In genomic region chr12:113292091-113292490, GRCh38 we compare ENCODE assay signal across 22 cellular contexts. TPM values are rescaled to one million over a fixed set of nuclear protein-coding genes. Genes with fewer than 3 reads are reported as not detected.
A peak's percentile ranks its signal among the peaks of the same experiment; 100 is the strongest.
DNase-seq lines count a peak whose midpoint lies in the region; ATAC-seq, FAIRE-seq and TF ChIP-seq lines count a peak whose summit lies in the region.
"Had no signal": no experiment of that assay in that cellular context is flagged by ENCODE, and none has a peak within 500 bp of the region (broad histone marks: within the 10 kb centered on the region; RNA-seq: fewer than 3 reads in every experiment).

No MANE protein-coding gene starts in this region.

- H3K27me3 ChIP-seq in bronchial epithelial cell (ENCODE audit: control insufficient read depth, insufficient read depth, low read length) = no peaks in the 10 kb centered on the region
- H3K27me3 ChIP-seq in naive thymus-derived CD4-positive, alpha-beta T cell (ENCODE audit: control insufficient read depth in 2 of 2, insufficient read depth in 2 of 2, low read length in 2 of 2) = no peaks in the 10 kb centered on the region

- CTCF ChIA-PET in naive thymus-derived CD4-positive, alpha-beta T cell (lab: Charles Lee) = no interaction called here

- no peaks in the 10 kb centered on the region for H3K4me1 Mint-ChIP-seq in naive thymus-derived CD4-positive, alpha-beta T cell
- H3K4me1 Mint-ChIP-seq: brain; CD8-positive, alpha-beta memory T cell; memory B cell had no signal

- no peaks in the 10 kb centered on the region for H3K4me1 ChIP-seq in naive thymus-derived CD4-positive, alpha-beta T cell (ENCODE audit: control insufficient read depth in 2 of 2, insufficient read depth in 2 of 2, low read length in 2 of 2)

- intact Hi-C loops in naive thymus-derived CD4-positive, alpha-beta T cell (cut with micrococcal nuclease) = no loop called here
- intact Hi-C loops in left colon (cut with DNase I, micrococcal nuclease) = no loop called here

- H3K27ac ChIP-seq in naive thymus-derived CD4-positive, alpha-beta T cell (ENCODE audit: low read depth, low read length) = no peak overlapping the region
- H3K27ac ChIP-seq: SK-N-MC had no signal

- H3K36me3 ChIP-seq in bronchial epithelial cell (ENCODE audit: control insufficient read depth, insufficient read depth, low read length) = peaks cover 31% of the 10 kb centered on the region
- peaks cover 0 to 98% (median 25%) of the 10 kb centered on the region in 3 experiments for H3K36me3 ChIP-seq in naive thymus-derived CD4-positive, alpha-beta T cell (ENCODE audit: control insufficient read depth in 2 of 3, insufficient read depth in 3 of 3, low read length in 3 of 3)

- H3K4me3 Mint-ChIP-seq in naive thymus-derived CD4-positive, alpha-beta T cell = no peak overlapping the region
- H3K4me3 Mint-ChIP-seq: activated CD4-positive, alpha-beta memory T cell treated with anti-CD3 and anti-CD28 coated beads for 36 hours; brain; CD8-positive, alpha-beta memory T cell; H9; memory B cell; nephron progenitor cell had no signal

- POLR2A ChIA-PET in naive thymus-derived CD4-positive, alpha-beta T cell (lab: Charles Lee) = no interaction called here

- TF ChIP-seq CTCF in AG09309 (IDR thresholded peaks at IDR 0.05; ENCODE audit: control insufficient read depth, insufficient read depth, low read depth, low read length, missing control alignments) (no peak), bronchial epithelial cell (IDR thresholded peaks at IDR 0.05; ENCODE audit: insufficient read depth, low read length, severe bottlenecking) (no peak)

- H3K9me3 Mint-ChIP-seq in naive thymus-derived CD4-positive, alpha-beta T cell = no peaks in the 10 kb centered on the region
- H3K9me3 Mint-ChIP-seq: activated CD4-positive, alpha-beta memory T cell treated with anti-CD3 and anti-CD28 coated beads for 36 hours; activated T-helper 2 cell treated with anti-CD3 and anti-CD28 coated beads, Interferon-gamma antibody, Interleukin-2, Interleukin-4, amounts not matched to agents 10 μg/mL and 5 μg/mL and 100 μg/mL, durations not matched to agents 14 hours and 24 hours and 36 hours; brain; CD8-positive, alpha-beta memory T cell; H9; memory B cell; nephron progenitor cell had no signal

- H3K27ac Mint-ChIP-seq in naive thymus-derived CD4-positive, alpha-beta T cell = peak overlapping the region in 8 of 9 donors; percentile 14 to 72 (median 50)
- H3K27ac Mint-ChIP-seq: activated CD4-positive, alpha-beta memory T cell treated with anti-CD3 and anti-CD28 coated beads for 36 hours; activated T-helper 2 cell treated with anti-CD3 and anti-CD28 coated beads, Interferon-gamma antibody, Interleukin-2, Interleukin-4, amounts not matched to agents 10 μg/mL and 5 μg/mL and 100 μg/mL, durations not matched to agents 14 hours and 24 hours and 36 hours; memory B cell had no signal

- no peaks in the 10 kb centered on the region for H3K9me3 ChIP-seq in naive thymus-derived CD4-positive, alpha-beta T cell (ENCODE audit: control insufficient read depth in 2 of 3, low read length in 3 of 3)

- DNase-seq in AG09309 (ENCODE audit: low read depth) (peak; percentile 38), ELR (ENCODE audit: low read depth) (peak; percentile 51), bronchial epithelial cell (ENCODE audit: low read depth) (peak; percentile 24), Kasumi-1 (lab: John Stamatoyannopoulos, UW) (no peak), left colon (no peak)
- DNase-seq in naive thymus-derived CD4-positive, alpha-beta T cell = no peak
- DNase-seq in effector CD4-positive, alpha-beta T cell = no peak
- DNase-seq: activated CD4-positive, alpha-beta memory T cell treated with anti-CD3 and anti-CD28 coated beads for 36 hours; CD8-positive, alpha-beta memory T cell; effector CD8-positive, alpha-beta T cell; H9; NCI-H2081 treated with DMSO at 0.1 percent for 48 hours; NCI-H526; nephron progenitor cell; OCI-M1; retina had no signal

- H3K36me3 Mint-ChIP-seq in naive thymus-derived CD4-positive, alpha-beta T cell = peaks cover 0 to 46% (median 6%) of the 10 kb centered on the region in 5 donors

- FAIRE-seq in bronchial epithelial cell (lab: Jason Lieb, UNC) = no peak
- FAIRE-seq: GM12892, islet of Langerhans had no signal

- H3K4me3 ChIP-seq in AG09309 (ENCODE audit: control insufficient read depth, low read depth, low read length) (no peak overlapping the region), bronchial epithelial cell (ENCODE audit: low read depth, low read length) (no peak overlapping the region)
- no peak overlapping the region for H3K4me3 ChIP-seq in naive thymus-derived CD4-positive, alpha-beta T cell (ENCODE audit: low read length)
- H3K4me3 ChIP-seq: SK-N-MC had no signal

- no peaks in the 10 kb centered on the region for H3K27me3 Mint-ChIP-seq in naive thymus-derived CD4-positive, alpha-beta T cell
- H3K27me3 Mint-ChIP-seq: activated CD4-positive, alpha-beta memory T cell treated with anti-CD3 and anti-CD28 coated beads for 36 hours; brain; CD8-positive, alpha-beta memory T cell; memory B cell had no signal

- no peak for ATAC-seq in naive thymus-derived CD4-positive, alpha-beta T cell
- no peak for ATAC-seq in left colon

RNA-seq across cellular contexts. Expression of gene SLC8B1, which starts 42.8 kb away (rescaled TPM):
- total RNA-seq in bronchial epithelial cell (9.0 and 12.9 TPM in 2 replicates), left colon (10 to 100 TPM; 50.5 to 57.3 TPM)
- 100 to 1,000 TPM in 4 of 5 experiments, 10 to 100 TPM in 1; 40.9 to 169 (median 140) TPM for total RNA-seq in naive thymus-derived CD4-positive, alpha-beta T cell
- 100 to 1,000 TPM in 1 of 2 donors, 10 to 100 TPM in 1; 68.1 to 144 TPM for polyA plus RNA-seq in naive thymus-derived CD4-positive, alpha-beta T cell

Comparison
In these comparisons a context has a peak if more than half of its experiments do, and no peak if none do; other contexts are left out.
1. DNase-seq: peak in AG09309 (single experiment), ELR (single experiment) and bronchial epithelial cell (single experiment); none in naive thymus-derived CD4-positive, alpha-beta T cell (0 of 9), effector CD4-positive, alpha-beta T cell (single experiment), Kasumi-1 (0 of 2) and left colon (0 of 2).